ENCODE assay signal across 8 cellular contexts in genomic region chr9:34381323-34381722, GRCh38. TPM values are rescaled to one million over a fixed set of nuclear protein-coding genes. Genes with fewer than 3 reads are reported as not detected.
DNase-seq lines count a peak whose midpoint lies in the region; ATAC-seq, FAIRE-seq and TF ChIP-seq lines count a peak whose summit lies in the region.

No MANE protein-coding gene starts in this region.

- POLR2A ChIA-PET in A549 (lab: Yijun Ruan, JAX): no interaction called here

- ATAC-seq in A549: no peak
- ATAC-seq in mucosa of descending colon: peak; percentile 20
- ATAC-seq in HG02884 (IDR thresholded peaks at IDR 0.05; ENCODE audit: unreplicated experiment): no peak
- ATAC-seq in GM19467 (IDR thresholded peaks at IDR 0.05; ENCODE audit: unreplicated experiment): no peak

- intact Hi-C loops in colonic mucosa (cut with DNase I): no loop called here
- intact Hi-C loops in mucosa of descending colon (cut with DNase I, micrococcal nuclease): no loop called here

- TF ChIP-seq CTCF in A549 (IDR thresholded peaks at IDR 0.05) (no peak), HFF-Myc (IDR thresholded peaks at IDR 0.05; ENCODE audit: low read depth, low read length, missing control alignments) (no peak), colonic mucosa (IDR thresholded peaks at IDR 0.05) (no peak), mucosa of descending colon (IDR thresholded peaks at IDR 0.05) (no peak)

- H3K27ac ChIP-seq in A549 (peak overlapping the region in 1 of 2 experiments; percentile 78; a peak in 5 of 6 replicates), colonic mucosa (peak overlapping the region; percentile 32)

- DNase-seq in A549 (ENCODE audit: low read depth in 1 of 2, low spot score in 1 of 2) (no peak), HFF-Myc (ENCODE audit: extremely low read depth, low read depth) (no peak), colonic mucosa (peak; percentile 57), mucosa of descending colon (peak; percentile 50 to 75 (median 64)), superior temporal gyrus (ENCODE audit: extremely low spot score) (no peak), H4 (ENCODE audit: low spot score) (no peak)

- peak overlapping the region; percentile 52 for H3K4me3 ChIP-seq in A549
- H3K4me3 ChIP-seq in HFF-Myc (replicated peaks; ENCODE audit: low read depth, low read length): peak overlapping the region; percentile 35
- peak overlapping the region; percentile 69 for H3K4me3 ChIP-seq in colonic mucosa
- H3K4me3 ChIP-seq in mucosa of descending colon: no peak overlapping the region

- no peaks in the 10 kb centered on the region for H3K36me3 ChIP-seq in colonic mucosa
- no peaks in the 10 kb centered on the region for H3K36me3 ChIP-seq in mucosa of descending colon (ENCODE audit: low read depth)

- TF ChIP-seq RAD21 in A549 (conservative IDR thresholded peaks at IDR 0.05 in 1 of 2, IDR thresholded peaks at IDR 0.05 in 1 of 2): no peak

- peaks cover 13% of the 10 kb centered on the region for H3K4me1 ChIP-seq in A549
- H3K4me1 ChIP-seq in colonic mucosa: peaks cover 8% of the 10 kb centered on the region
- H3K4me1 ChIP-seq in mucosa of descending colon (ENCODE audit: low read depth): peaks cover 27% of the 10 kb centered on the region

- peak overlapping the region; percentile 71 to 86 for H3K9ac ChIP-seq in colonic mucosa (ENCODE audit: low read depth in 2 of 2, low read length in 2 of 2)

- H3K9me3 ChIP-seq in A549 (no peaks in the 10 kb centered on the region), colonic mucosa (no peaks in the 10 kb centered on the region), mucosa of descending colon (no peaks in the 10 kb centered on the region)

- CTCF ChIA-PET in A549 (lab: Yijun Ruan, JAX): interaction anchor here (0.9 to 19.7 kb wide), 6 partner anchors 11 to 222 kb away, joined by 4 to 417 read pairs (median 10); no protein-coding TSS in a partner anchor

- no peaks in the 10 kb centered on the region for H3K27me3 ChIP-seq in colonic mucosa

- TF ChIP-seq EP300 in A549 (IDR thresholded peaks at IDR 0.05): no peak

- no peak for TF ChIP-seq POLR2A in A549 (IDR thresholded peaks at IDR 0.05; ENCODE audit: low read length)

- WGBS in A549 (ENCODE audit: missing lambda C conversion rate): 78% methylated on average over 17 of the region's 17 CpGs

- peak overlapping the region; percentile 92 for H3K4me2 ChIP-seq in A549

- FAIRE-seq in A549 (lab: Jason Lieb, UNC): no peak

TF ChIP-seq in A549, 52 proteins besides CTCF, POLR2A, EP300 and RAD21:
- TF ChIP-seq GATA3 (IDR thresholded peaks at IDR 0.05; ENCODE audit: borderline replicate concordance): no peak
- TF ChIP-seq MAZ (IDR thresholded peaks at IDR 0.05; ENCODE audit: borderline replicate concordance, low read depth, low read length): no peak
- no peak for TF ChIP-seq EHF (CRISPR knock-in tag; IDR thresholded peaks at IDR 0.05)
- TF ChIP-seq MYC (IDR thresholded peaks at IDR 0.05; ENCODE audit: borderline replicate concordance, low read length): no peak
- TF ChIP-seq NPAS2 (CRISPR knock-in tag; IDR thresholded peaks at IDR 0.05; ENCODE audit: borderline replicate concordance): no peak
- TF ChIP-seq CBX8 (IDR thresholded peaks at IDR 0.05): no peak
- no peak for TF ChIP-seq ZSCAN20 (CRISPR knock-in tag; IDR thresholded peaks at IDR 0.05)
- TF ChIP-seq CEBPB (IDR thresholded peaks at IDR 0.05): no peak
- TF ChIP-seq NFE2L2 (conservative IDR thresholded peaks at IDR 0.05; ENCODE audit: low read length): no peak
- no peak for TF ChIP-seq NR3C1 (IDR thresholded peaks at IDR 0.05)
- no peak for TF ChIP-seq JUNB (IDR thresholded peaks at IDR 0.05)
- no peak for TF ChIP-seq MAX (IDR thresholded peaks at IDR 0.05)
- no peak for TF ChIP-seq RCOR1 (IDR thresholded peaks at IDR 0.05; ENCODE audit: low read depth, low read length)
- no peak for TF ChIP-seq HOXA7 (CRISPR knock-in tag; IDR thresholded peaks at IDR 0.05)

RNA-seq across cellular contexts. Expression of gene MYORG, which starts 4.6 kb away (rescaled TPM):
- 2.2 and 3.7 TPM in 2 replicates for polyA plus RNA-seq in A549 (2011; rRNA removed)
- polyA plus RNA-seq in A549 (2012; cell fraction: cytosol; rRNA removed): 0.99 and 1.6 TPM in 2 replicates
- 2.2 and 2.5 TPM in 2 replicates for polyA plus RNA-seq in A549 (2012; cell fraction: nucleus; rRNA removed)
- 3.3 to 4.2 TPM (median 4.1 TPM) in 3 replicates for polyA plus RNA-seq in A549 (2017; fragmentation: RNase III; extraction: RNeasy Plus Mini Kit Qiagen cat#74134 plus additional on column Dnase treatment)
- polyA minus RNA-seq in A549 (2011; rRNA and poly(A)+ RNA removed): 3.1 and 3.3 TPM in 2 replicates
- total RNA-seq in colonic mucosa: 10 to 100 TPM; 57.0 to 68.6 TPM
- 10 to 100 TPM; 48.8 to 88.2 (median 63.4) TPM for total RNA-seq in mucosa of descending colon
- total RNA-seq in H4 (2014; rRNA removed; shearing (Covaris generic)): 1.9 and 2.7 TPM in 2 replicates

RNA-seq across cellular contexts. Expression of gene NUDT2, which starts 52.0 kb away (rescaled TPM):
- polyA plus RNA-seq in A549 (2011; rRNA removed): 26.4 and 26.8 TPM in 2 replicates
- 23.3 and 25.2 TPM in 2 replicates for polyA plus RNA-seq in A549 (2012; cell fraction: cytosol; rRNA removed)
- polyA plus RNA-seq in A549 (2012; cell fraction: nucleus; rRNA removed): 12.9 and 15.4 TPM in 2 replicates
- polyA plus RNA-seq in A549 (2017; fragmentation: RNase III; extraction: RNeasy Plus Mini Kit Qiagen cat#74134 plus additional on column Dnase treatment): 24.2 to 26.4 TPM (median 25.5 TPM) in 3 replicates
- 6.7 and 6.9 TPM in 2 replicates for polyA minus RNA-seq in A549 (2011; rRNA and poly(A)+ RNA removed)
- total RNA-seq in colonic mucosa: 10 to 100 TPM; 25.6 to 28.4 TPM
- 10 to 100 TPM; 14.9 to 19.9 (median 17.2) TPM for total RNA-seq in mucosa of descending colon
- 71.9 and 75.3 TPM in 2 replicates for total RNA-seq in H4 (2014; rRNA removed; shearing (Covaris generic))

RNA-seq across cellular contexts. Expression of gene KIF24, which starts 52.3 kb away (rescaled TPM):
- polyA plus RNA-seq in A549 (2011; rRNA removed): 4.3 and 4.4 TPM in 2 replicates
- 1.9 and 2.4 TPM in 2 replicates for polyA plus RNA-seq in A549 (2012; cell fraction: cytosol; rRNA removed)
- polyA plus RNA-seq in A549 (2012; cell fraction: nucleus; rRNA removed): 5.2 and 5.7 TPM in 2 replicates
- polyA plus RNA-seq in A549 (2017; fragmentation: RNase III; extraction: RNeasy Plus Mini Kit Qiagen cat#74134 plus additional on column Dnase treatment): 3.0 to 3.3 TPM (median 3.2 TPM) in 3 replicates
- 11.0 and 12.0 TPM in 2 replicates for polyA minus RNA-seq in A549 (2011; rRNA and poly(A)+ RNA removed)
- total RNA-seq in colonic mucosa: 1 to 10 TPM; 2.2 to 7.3 TPM
- 1 to 10 TPM; 1.3 to 2.8 (median 1.8) TPM for total RNA-seq in mucosa of descending colon
- total RNA-seq in H4 (2014; rRNA removed; shearing (Covaris generic)): 5.5 and 5.9 TPM in 2 replicates

Comparison
In these comparisons a context has a peak if more than half of its experiments do, and no peak if none do; other contexts are left out.
1. DNase-seq: peak in colonic mucosa (single experiment) and mucosa of descending colon (3 of 3); none in A549 (0 of 2), HFF-Myc (single experiment), superior temporal gyrus (single experiment) and H4 (single experiment).
2. RNA of gene MYORG, which starts 4.6 kb away (total RNA-seq): 57.0 to 68.6 TPM in colonic mucosa and 48.8 to 88.2 TPM in mucosa of descending colon; 1.9 to 2.7 TPM in H4; every median in the first group is over 10 times any median in the second.